In genomic region chr2:127067620-127068350, GRCh38 we compare ENCODE assay signal across 8 cellular contexts. TPM values are rescaled to one million over a fixed set of nuclear protein-coding genes. Genes with fewer than 3 reads are reported as not detected.
DNase-seq lines count a peak whose midpoint lies in the region; ATAC-seq and TF ChIP-seq lines count a peak whose summit lies in the region.

No MANE protein-coding gene starts in this region.

- no peak overlapping the region for H2BK15ac ChIP-seq in IMR-90 (ENCODE audit: low read depth, low read length)

- no peak overlapping the region for H2BK120ac ChIP-seq in IMR-90 (ENCODE audit: low read depth, low read length)

- H3K27me3 ChIP-seq in IMR-90 (ENCODE audit: control insufficient read depth, insufficient read depth, low read length) (no peaks in the 10 kb centered on the region), body of pancreas (no peaks in the 10 kb centered on the region)

- H2AK5ac ChIP-seq in IMR-90 (ENCODE audit: low read depth, low read length), result no peak overlapping the region

- H3K4me1 ChIP-seq in IMR-90 (ENCODE audit: control insufficient read depth, insufficient read depth, low read length) (peaks cover 16% of the 10 kb centered on the region), body of pancreas (peaks cover 4% of the 10 kb centered on the region)

- no peak overlapping the region for H3K23ac ChIP-seq in IMR-90 (ENCODE audit: low read depth, low read length)

- no peaks in the 10 kb centered on the region for H3K9me3 ChIP-seq in IMR-90 (ENCODE audit: control insufficient read depth, insufficient read depth, low read length)
- H3K9me3 ChIP-seq in body of pancreas, result no peaks in the 10 kb centered on the region

- no peak overlapping the region for H3K14ac ChIP-seq in IMR-90 (replicated peaks; ENCODE audit: low read depth, low read length)

- no peak for TF ChIP-seq POLR2A in IMR-90 (IDR thresholded peaks at IDR 0.05; ENCODE audit: low read depth, low read length)
- TF ChIP-seq POLR2A in body of pancreas (IDR thresholded peaks at IDR 0.05), result no peak

- H4K5ac ChIP-seq in IMR-90 (ENCODE audit: low read depth, low read length), result no peak overlapping the region

- H2BK20ac ChIP-seq in IMR-90 (ENCODE audit: low read depth, low read length), result no peak overlapping the region

- H4K20me1 ChIP-seq in IMR-90 (ENCODE audit: insufficient read depth, low read length), result peaks cover 13% of the 10 kb centered on the region

- TF ChIP-seq RAD21 in IMR-90 (IDR thresholded peaks at IDR 0.05; ENCODE audit: low read length), result peak; percentile 83

- H3K56ac ChIP-seq in IMR-90 (ENCODE audit: extremely low read depth, insufficient read depth, low read length), result no peak overlapping the region

- H3K36me3 ChIP-seq in IMR-90 (ENCODE audit: control insufficient read depth, insufficient read depth, low read length) (peaks cover 32% of the 10 kb centered on the region), body of pancreas (replicated peaks in 1 of 2; ENCODE audit: insufficient read depth in 1 of 2, low read depth in 2 of 2) (no peaks in the 10 kb centered on the region)

- H4K91ac ChIP-seq in IMR-90 (ENCODE audit: insufficient read depth, low read depth, low read length), result peak overlapping the region; percentile 15; the same call in 1 of the 2 replicates

- no peak overlapping the region for H3K4me2 ChIP-seq in IMR-90 (ENCODE audit: low read depth, low read length)

- H2AFZ ChIP-seq in IMR-90 (replicated peaks; ENCODE audit: low read length, poor library complexity), result peak overlapping the region; percentile 52

- H4K8ac ChIP-seq in IMR-90 (ENCODE audit: low read depth in 2 of 2, low read length in 2 of 2), result no peak overlapping the region

- ATAC-seq in IMR-90 (ENCODE audit: low read depth), result peak; percentile 19; the same call in 1 of the 2 replicates
- ATAC-seq in body of pancreas, result peak; percentile 17
- ATAC-seq in HG03520 (IDR thresholded peaks at IDR 0.05; ENCODE audit: unreplicated experiment), result no peak

- POLR2A ChIA-PET in IMR-90 (lab: Charles Lee; ENCODE audit: unreplicated experiment), result interaction anchor here (0.6 kb wide), 1 partner anchor 352 kb away, joined by 4 read pairs; no protein-coding TSS in a partner anchor

- no peak overlapping the region; the same call in 1 of the 2 replicates for H3K4ac ChIP-seq in IMR-90 (ENCODE audit: low read depth, low read length)

- 60% methylated on average over 16 of the region's 19 CpGs; no CpG with 5 or more reads in 1 of the 2 experiments for WGBS in IMR-90 (ENCODE audit: extremely low coverage in 2 of 2, insufficient read length in 1 of 2), 2 experiments
- 49 to 51% methylated on average over 12 to 19 of the region's 19 CpGs for WGBS in body of pancreas, 2 donors

- dilution Hi-C loops in IMR-90 (cut with HindIII; ENCODE audit: low sequenced_read_pairs, unreplicated experiment), result no loop called here

- no peak overlapping the region for H3K18ac ChIP-seq in IMR-90 (ENCODE audit: low read depth, low read length)

- H3K9me1 ChIP-seq in IMR-90 (ENCODE audit: insufficient read depth, low read length), result peaks cover 12% of the 10 kb centered on the region

- in situ Hi-C loops in IMR-90 (cut with MboI; ENCODE audit: low sequenced_read_pairs), result loop anchor here (10.0 kb wide), 1 partner anchor 107 kb away; no protein-coding TSS in a partner anchor

- BruUV-seq in IMR-90 (replicated peaks; lab: Mats Ljungman, UMichigan), result no TSS peak

- intact Hi-C loops in IMR-90 (cut with micrococcal nuclease), result loop anchor here (1.0 to 10.0 kb wide), 4 partner anchors 39 to 407 kb away; partner anchors contain the start of genes BIN1 and ERCC3
- intact Hi-C loops in body of pancreas (cut with DNase I), result no loop called here

- H3K27ac ChIP-seq in IMR-90 (ENCODE audit: insufficient read depth, low read length), result no peak overlapping the region
- H3K27ac ChIP-seq in body of pancreas, result no peak overlapping the region

- H2AK9ac ChIP-seq in IMR-90 (replicated peaks; ENCODE audit: low read depth, low read length, poor library complexity), result peak overlapping the region; percentile 62

- CTCF ChIA-PET in IMR-90 (lab: Yijun Ruan, JAX), result interaction anchor here (0.7 to 1.0 kb wide), 11 partner anchors 9 to 729 kb away, joined by 3 to 7 read pairs (median 4); partner anchors contain the start of gene BIN1

- DNase-seq in NCI-H748 (lab: John Stamatoyannopoulos, UW; ENCODE audit: unreplicated experiment) (peak; percentile 20), NCI-H748 treated with DMSO at 0.1 percent for 48 hours (lab: John Stamatoyannopoulos, UW) (no peak), IMR-90 (peak; percentile 52), UCSD-AML1 (lab: John Stamatoyannopoulos, UW; ENCODE audit: unreplicated experiment) (peak; percentile 59), body of pancreas (peak; percentile 56 to 70 (median 64)), inferior parietal cortex (ENCODE audit: extremely low spot score) (peak; percentile 77)
- peak; percentile 48 to 62 for DNase-seq in stimulated activated CD4-positive, alpha-beta T cell treated with anti-CD3 and anti-CD28 coated beads, Interleukin-15, amount 100 ng/mL, for 48 hours (ENCODE audit: low read depth in 2 of 2)

- H3K79me1 ChIP-seq in IMR-90 (ENCODE audit: low read depth in 1 of 2, low read length in 2 of 2), result peaks cover 0 to 8% of the 10 kb centered on the region in 2 experiments; a peak in 2 of 4 replicates

- TF ChIP-seq CTCF in IMR-90 (conservative IDR thresholded peaks at IDR 0.05; ENCODE audit: low read depth, low read length), result peak; percentile 78
- TF ChIP-seq CTCF in body of pancreas (IDR thresholded peaks at IDR 0.05), result peak; percentile 27 to 75 (median 49)

- H3K4me3 ChIP-seq in IMR-90 (ENCODE audit: insufficient read depth, low read depth, low read length), result no peak overlapping the region
- no peak overlapping the region for H3K4me3 ChIP-seq in body of pancreas

- H3K9ac ChIP-seq in IMR-90 (ENCODE audit: low read depth, low read length), result no peak overlapping the region

- H2BK5ac ChIP-seq in IMR-90 (ENCODE audit: low read depth, low read length, poor library complexity, severe bottlenecking), result no peak overlapping the region

TF ChIP-seq in IMR-90, 13 proteins besides CTCF, POLR2A, EP300 and RAD21:
- TF ChIP-seq RFX5 (IDR thresholded peaks at IDR 0.05; ENCODE audit: low read depth, low read length) (no peak), USF2 (IDR thresholded peaks at IDR 0.05; ENCODE audit: low read depth, low read length) (0 out of 2 replicates have a peak, but pooled peaks have one; percentile 25), MXI1 (IDR thresholded peaks at IDR 0.05; ENCODE audit: borderline replicate concordance, low read depth, low read length) (no peak), CHD1 (IDR thresholded peaks at IDR 0.05; ENCODE audit: low read depth, low read length) (no peak), FOS (IDR thresholded peaks at IDR 0.05; ENCODE audit: low read depth, low read length) (no peak), CEBPB (IDR thresholded peaks at IDR 0.05; ENCODE audit: low read depth, low read length) (no peak), MAZ (IDR thresholded peaks at IDR 0.05; ENCODE audit: borderline replicate concordance, low read depth, low read length) (peak; percentile 36; the same call in 1 of the 2 replicates), SMC3 (IDR thresholded peaks at IDR 0.05; ENCODE audit: low read depth, low read length) (peak; percentile 77), BHLHE40 (IDR thresholded peaks at IDR 0.05; ENCODE audit: low read depth, low read length) (peak; percentile 60), MAFK (IDR thresholded peaks at IDR 0.05; ENCODE audit: low read depth, low read length) (no peak), RCOR1 (IDR thresholded peaks at IDR 0.05; ENCODE audit: insufficient replicate concordance, low read length) (no peak), NFE2L2 (IDR thresholded peaks at IDR 0.05; ENCODE audit: low read depth, low read length) (no peak)
- TF ChIP-seq, protein P1, sequence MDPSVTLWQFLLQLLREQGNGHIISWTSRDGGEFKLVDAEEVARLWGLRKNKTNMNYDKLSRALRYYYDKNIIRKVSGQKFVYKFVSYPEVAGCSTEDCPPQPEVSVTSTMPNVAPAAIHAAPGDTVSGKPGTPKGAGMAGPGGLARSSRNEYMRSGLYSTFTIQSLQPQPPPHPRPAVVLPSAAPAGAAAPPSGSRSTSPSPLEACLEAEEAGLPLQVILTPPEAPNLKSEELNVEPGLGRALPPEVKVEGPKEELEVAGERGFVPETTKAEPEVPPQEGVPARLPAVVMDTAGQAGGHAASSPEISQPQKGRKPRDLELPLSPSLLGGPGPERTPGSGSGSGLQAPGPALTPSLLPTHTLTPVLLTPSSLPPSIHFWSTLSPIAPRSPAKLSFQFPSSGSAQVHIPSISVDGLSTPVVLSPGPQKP (IDR thresholded peaks at IDR 0.05; ENCODE audit: borderline replicate concordance, low read depth, low read length), result no peak

RNA-seq across cellular contexts. Expression of gene BIN1, which starts 39.2 kb away (rescaled TPM):
- total RNA-seq in IMR-90 (2012; rRNA removed) (18.1 and 19.7 TPM in 2 replicates), body of pancreas (10 to 100 TPM; 24.4 to 43.5 TPM)
- 25.7 and 26.4 TPM in 2 replicates for polyA plus RNA-seq in IMR-90 (2012; rRNA removed)
- 18.6 and 33.9 TPM in 2 replicates for polyA plus RNA-seq in IMR-90 (2012; cell fraction: cytosol; rRNA removed)
- polyA plus RNA-seq in IMR-90 (2012; cell fraction: nucleus; rRNA removed; ENCODE audit: low replicate concordance), result 48.9 and 50.9 TPM in 2 replicates
